Comparison of ENCODE assay signal across 8 cellular contexts in the genomic region with DNA sequence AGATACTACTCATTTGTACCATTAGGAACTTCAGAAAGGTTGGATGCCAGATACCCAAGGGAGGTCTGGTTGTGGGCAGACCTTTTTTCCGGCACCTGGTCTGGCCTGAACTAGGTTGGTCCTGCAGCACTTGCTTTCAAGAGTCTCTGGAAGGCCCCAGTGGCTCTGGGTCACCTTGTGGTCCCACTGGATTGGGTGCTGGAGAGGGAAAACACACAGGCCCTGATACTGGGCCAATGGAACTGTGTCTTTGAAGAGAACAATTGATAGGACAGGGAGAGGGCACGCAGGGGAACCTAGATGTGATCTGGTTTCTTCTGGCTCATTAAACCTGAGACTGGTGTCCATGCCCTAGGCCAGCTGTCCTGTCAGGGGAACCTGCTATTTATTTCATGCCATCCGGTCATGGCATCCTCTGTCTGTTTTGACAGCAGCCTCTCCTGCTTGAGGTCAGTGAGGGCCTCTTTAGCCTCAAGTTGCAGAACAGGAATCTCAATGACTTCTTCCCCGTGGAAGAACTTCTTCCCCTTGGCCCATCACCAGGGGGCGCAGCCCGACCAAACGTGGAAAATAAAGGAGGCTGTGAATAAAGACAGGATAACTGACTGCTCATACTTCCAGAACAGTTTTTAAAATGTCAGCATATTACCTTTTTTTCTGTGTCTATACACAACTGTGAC. TPM values are rescaled to one million over a fixed set of nuclear protein-coding genes. Genes with fewer than 3 reads are reported as not detected.
DNase-seq lines count a peak whose midpoint lies in the region; ATAC-seq and TF ChIP-seq lines count a peak whose summit lies in the region.

No MANE protein-coding gene starts in this region.

- peak; percentile 90 for TF ChIP-seq CTCF in AG09309 (IDR thresholded peaks at IDR 0.05; ENCODE audit: control insufficient read depth, insufficient read depth, low read depth, low read length, missing control alignments)

- peaks cover 2% of the 10 kb centered on the region for H3K4me1 Mint-ChIP-seq in memory B cell

- H3K4me3 Mint-ChIP-seq in memory B cell = no peak overlapping the region

- H3K27me3 Mint-ChIP-seq in memory B cell = no peaks in the 10 kb centered on the region

- no peak overlapping the region for H3K4me3 ChIP-seq in AG09309 (ENCODE audit: control insufficient read depth, low read depth, low read length)

- peaks cover 36% of the 10 kb centered on the region for H3K36me3 Mint-ChIP-seq in memory B cell

- peak; percentile 23 for DNase-seq in AG09309 (ENCODE audit: low read depth)
- DNase-seq in H4 (ENCODE audit: low spot score) = peak; percentile 62
- peak; percentile 76 for DNase-seq in NCI-H69 (lab: John Stamatoyannopoulos, UW)
- peak; percentile 74 to 79 for DNase-seq in activated CD4-positive, alpha-beta T cell treated with anti-CD3 and anti-CD28 coated beads, Interleukin-2, amount 50 U/mL, for 48 hours
- DNase-seq in effector CD4-positive, alpha-beta T cell = peak; percentile 18
- peak; percentile 41 to 51 for DNase-seq in memory B cell (ENCODE audit: low spot score in 2 of 2)
- DNase-seq in stimulated activated CD8-positive, alpha-beta memory T cell treated with anti-CD3 and anti-CD28 coated beads, Interleukin-4, amount 100 ng/mL, for 4 hours (ENCODE audit: low read depth in 2 of 2, low spot score in 1 of 2) = peak; percentile 17 to 33

- ATAC-seq in memory B cell (ENCODE audit: low read depth) (no peak), GM21619 (IDR thresholded peaks at IDR 0.05; ENCODE audit: unreplicated experiment) (no peak)

- H3K27ac Mint-ChIP-seq in memory B cell = no peak overlapping the region

- H3K9me3 Mint-ChIP-seq in memory B cell = no peaks in the 10 kb centered on the region

RNA-seq across cellular contexts. Expression of a gene that starts 25.0 kb away (rescaled TPM):
- 27.8 and 30.4 TPM in 2 replicates for total RNA-seq in H4 (2014; rRNA removed; shearing (Covaris generic))

Comparison
In these comparisons a context has a peak if more than half of its experiments do, and no peak if none do; other contexts are left out.
1. DNase-seq: peak in every context shown above with its lines; median percentile 76 in activated CD4-positive, alpha-beta T cell treated with anti-CD3 and anti-CD28 coated beads, Interleukin-2, amount 50 U/mL, for 48 hours; 76 in NCI-H69; 62 in H4; 46 in memory B cell; 25 in stimulated activated CD8-positive, alpha-beta memory T cell treated with anti-CD3 and anti-CD28 coated beads, Interleukin-4, amount 100 ng/mL, for 4 hours; 23 in AG09309; 18 in effector CD4-positive, alpha-beta T cell.